In genomic region chr9:88326936-88327335, GRCh38 we compare ENCODE assay signal across 34 cellular contexts.
"Had no signal": no experiment of that assay in that cellular context is flagged by ENCODE, and none has a peak within 500 bp of the region (broad histone marks: within the 10 kb centered on the region; RNA-seq: fewer than 3 reads in every experiment).

No MANE protein-coding gene starts in this region.

- H3K4me3 ChIP-seq: adrenal gland, body of pancreas, esophagus squamous epithelium, gastroesophageal sphincter, heart right ventricle, hepatocyte had no signal

- H3K36me3 ChIP-seq: adrenal gland, esophagus squamous epithelium, gastroesophageal sphincter, heart right ventricle had no signal

- H2AFZ ChIP-seq: hepatocyte had no signal

- H3K27ac ChIP-seq: adrenal gland, body of pancreas, epithelial cell of prostate, esophagus squamous epithelium, gastroesophageal sphincter, heart right ventricle, hepatocyte had no signal

- H3K4me1 ChIP-seq: adrenal gland, body of pancreas, esophagus squamous epithelium, gastroesophageal sphincter had no signal

- H3K27ac Mint-ChIP-seq: activated CD4-positive, alpha-beta T cell treated with anti-CD3 and anti-CD28 coated beads, Interleukin-2, amount 10 ng/mL, durations not matched to agents 7 days and 5 days; activated CD8-positive, alpha-beta T cell treated with anti-CD3 and anti-CD28 coated beads for 36 hours; activated naive CD4-positive, alpha-beta T cell treated with anti-CD3 and anti-CD28 coated beads for 36 hours; activated naive CD4-positive, alpha-beta T cell treated with anti-CD3 and anti-CD28 coated beads, Interleukin-2, amount 50 U/mL, for 24 hours; activated naive CD8-positive, alpha-beta T cell treated with anti-CD3 and anti-CD28 coated beads for 36 hours; activated naive CD8-positive, alpha-beta T cell treated with anti-CD3 and anti-CD28 coated beads, Interleukin-2, amount 50 U/mL, for 24 hours; activated T-helper 1 cell treated with anti-CD3 and anti-CD28 coated beads, Interleukin-12 subunit alpha, Interleukin-12 subunit beta, Interleukin-2, Interleukin-4 antibody, amounts not matched to agents 30 ng/mL and 10 ng/mL and 1 ng/mL, durations not matched to agents 14 hours and 24 hours and 36 hours; activated T-helper 2 cell treated with anti-CD3 and anti-CD28 coated beads, Interferon-gamma antibody, Interleukin-2, Interleukin-4, amounts not matched to agents 10 μg/mL and 5 μg/mL and 100 μg/mL, durations not matched to agents 14 hours and 24 hours and 36 hours; effector memory CD8-positive, alpha-beta T cell had no signal

- H3K4me3 Mint-ChIP-seq: activated CD4-positive, alpha-beta T cell treated with anti-CD3 and anti-CD28 coated beads, Interleukin-2, amount 10 ng/mL, durations not matched to agents 7 days and 5 days; activated CD8-positive, alpha-beta T cell treated with anti-CD3 and anti-CD28 coated beads for 36 hours; activated naive CD4-positive, alpha-beta T cell treated with anti-CD3 and anti-CD28 coated beads for 36 hours; activated naive CD4-positive, alpha-beta T cell treated with anti-CD3 and anti-CD28 coated beads, Interleukin-2, amount 50 U/mL, for 24 hours; activated naive CD8-positive, alpha-beta T cell treated with anti-CD3 and anti-CD28 coated beads for 36 hours; activated naive CD8-positive, alpha-beta T cell treated with anti-CD3 and anti-CD28 coated beads, Interleukin-2, amount 50 U/mL, for 24 hours; activated T-cell treated with anti-CD3 and anti-CD28 coated beads, Interleukin-2, amount 50 U/mL, for 4 hours; activated T-helper 1 cell treated with anti-CD3 and anti-CD28 coated beads, Interleukin-12 subunit alpha, Interleukin-12 subunit beta, Interleukin-2, Interleukin-4 antibody, amounts not matched to agents 30 ng/mL and 10 ng/mL and 1 ng/mL, durations not matched to agents 14 hours and 24 hours and 36 hours; effector memory CD8-positive, alpha-beta T cell had no signal

- DNase-seq: activated CD4-positive, alpha-beta T cell treated with anti-CD3 and anti-CD28 coated beads for 1 hour; activated CD4-positive, alpha-beta T cell treated with anti-CD3 and anti-CD28 coated beads for 4 hours; activated CD4-positive, alpha-beta T cell treated with anti-CD3 and anti-CD28 coated beads, Interleukin-2, amount 10 ng/mL, durations not matched to agents 7 days and 5 days; activated CD4-positive, alpha-beta T cell treated with anti-CD3 and anti-CD28 coated beads, Interleukin-2, amount 50 U/mL, for 48 hours; activated CD4-positive, CD25-positive, alpha-beta regulatory T cell; activated CD8-positive, alpha-beta memory T cell treated with anti-CD3 and anti-CD28 coated beads, Interleukin-2, amount 50 U/mL, for 48 hours; activated CD8-positive, alpha-beta T cell treated with anti-CD3 and anti-CD28 coated beads for 36 hours; activated effector memory CD4-positive, alpha-beta T cell treated with anti-CD3 and anti-CD28 coated beads, Interleukin-2, amount 50 U/mL, for 16 hours; activated naive CD4-positive, alpha-beta T cell treated with anti-CD3 and anti-CD28 coated beads for 36 hours; activated naive CD8-positive, alpha-beta T cell treated with anti-CD3 and anti-CD28 coated beads for 36 hours; activated naive CD8-positive, alpha-beta T cell treated with anti-CD3 and anti-CD28 coated beads, Interleukin-2, amount 50 U/mL, for 24 hours; activated T-cell treated with anti-CD3 and anti-CD28 coated beads for 4 hours; activated T-cell treated with anti-CD3 and anti-CD28 coated beads, Interleukin-2, amount 50 U/mL, for 4 hours; adrenal gland; amygdala; aorta; body of pancreas; caudate nucleus; cortex of kidney; dermis blood vessel endothelial cell; effector CD4-positive, alpha-beta T cell; effector memory CD8-positive, alpha-beta T cell; esophagus squamous epithelium; foreskin melanocyte; heart right ventricle; T-helper 1 cell; T-helper 2 cell had no signal

- H3K27me3 ChIP-seq: adrenal gland, body of pancreas, gastroesophageal sphincter, hepatocyte had no signal

- H3K4me2 ChIP-seq: hepatocyte had no signal

- H3K79me2 ChIP-seq: hepatocyte had no signal

- H3K27me3 Mint-ChIP-seq: activated CD4-positive, alpha-beta T cell treated with anti-CD3 and anti-CD28 coated beads, Interleukin-2, amount 10 ng/mL, durations not matched to agents 7 days and 5 days; activated CD8-positive, alpha-beta T cell treated with anti-CD3 and anti-CD28 coated beads for 36 hours; activated naive CD4-positive, alpha-beta T cell treated with anti-CD3 and anti-CD28 coated beads, Interleukin-2, amount 50 U/mL, for 24 hours; activated naive CD8-positive, alpha-beta T cell treated with anti-CD3 and anti-CD28 coated beads, Interleukin-2, amount 50 U/mL, for 24 hours; effector memory CD8-positive, alpha-beta T cell had no signal

- H3K36me3 Mint-ChIP-seq: activated naive CD4-positive, alpha-beta T cell treated with anti-CD3 and anti-CD28 coated beads, Interleukin-2, amount 50 U/mL, for 24 hours had no signal

- H3K9me3 Mint-ChIP-seq: activated naive CD4-positive, alpha-beta T cell treated with anti-CD3 and anti-CD28 coated beads for 36 hours; activated naive CD4-positive, alpha-beta T cell treated with anti-CD3 and anti-CD28 coated beads, Interleukin-2, amount 50 U/mL, for 24 hours; activated naive CD8-positive, alpha-beta T cell treated with anti-CD3 and anti-CD28 coated beads, Interleukin-2, amount 50 U/mL, for 24 hours; activated T-cell treated with anti-CD3 and anti-CD28 coated beads, Interleukin-2, amount 50 U/mL, for 4 hours; activated T-helper 1 cell treated with anti-CD3 and anti-CD28 coated beads, Interleukin-12 subunit alpha, Interleukin-12 subunit beta, Interleukin-2, Interleukin-4 antibody, amounts not matched to agents 30 ng/mL and 10 ng/mL and 1 ng/mL, durations not matched to agents 14 hours and 24 hours and 36 hours; effector memory CD8-positive, alpha-beta T cell had no signal

- H3K9me3 ChIP-seq: adrenal gland, body of pancreas, esophagus squamous epithelium, gastroesophageal sphincter, heart right ventricle had no signal

- ATAC-seq: activated CD8-positive, alpha-beta T cell treated with anti-CD3 and anti-CD28 coated beads for 36 hours; activated naive CD8-positive, alpha-beta T cell treated with anti-CD3 and anti-CD28 coated beads, Interleukin-2, amount 50 U/mL, for 24 hours; activated T-cell treated with anti-CD3 and anti-CD28 coated beads, Interleukin-2, amount 50 U/mL, for 4 hours; body of pancreas; effector memory CD8-positive, alpha-beta T cell; gastroesophageal sphincter; heart right ventricle had no signal

- FAIRE-seq: colon had no signal
